In the genomic region with DNA sequence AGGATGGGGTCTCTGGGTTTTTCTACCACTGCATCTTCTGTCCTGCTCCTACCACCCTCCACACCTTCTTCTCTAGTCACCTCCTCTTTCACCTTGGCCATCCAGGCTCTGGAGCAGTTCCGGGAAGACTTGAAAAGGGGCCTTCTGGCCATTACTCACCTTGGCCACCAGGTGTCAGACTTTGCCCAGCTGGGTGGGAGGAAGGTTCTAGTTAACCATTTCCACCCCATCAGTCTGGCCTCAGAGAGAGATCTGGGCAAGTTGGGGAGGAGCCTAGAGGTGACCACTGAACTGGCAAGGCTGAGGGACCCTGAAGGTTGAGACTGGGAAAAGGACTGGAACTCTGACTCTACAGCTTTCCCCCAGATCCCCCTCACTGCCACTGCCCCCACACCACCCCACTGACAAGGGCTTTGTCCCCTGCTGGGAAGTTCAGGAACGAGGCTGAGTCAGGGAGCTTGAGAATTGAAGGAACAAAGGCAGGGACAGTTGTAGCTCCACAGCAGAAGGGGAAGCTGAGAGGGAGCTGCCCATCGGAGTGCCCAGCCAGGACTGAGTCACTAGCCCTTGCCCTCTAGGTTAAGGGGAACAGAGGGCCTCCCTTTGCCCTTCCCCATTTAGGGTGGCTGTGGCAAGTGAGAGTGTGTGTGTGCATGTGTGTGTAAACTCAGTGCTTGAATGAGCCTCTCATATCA, we compare ENCODE assay signal across 1 cellular context.
A peak's percentile ranks its signal among the peaks of the same experiment; 100 is the strongest.
TF ChIP-seq lines count a peak whose summit lies in the region.

No MANE protein-coding gene starts in this region.

TF ChIP-seq in GM12878, 131 proteins besides CTCF, POLR2A, EP300 and RAD21 (continued from another document and continues in another):
- TF ChIP-seq, protein P1, sequence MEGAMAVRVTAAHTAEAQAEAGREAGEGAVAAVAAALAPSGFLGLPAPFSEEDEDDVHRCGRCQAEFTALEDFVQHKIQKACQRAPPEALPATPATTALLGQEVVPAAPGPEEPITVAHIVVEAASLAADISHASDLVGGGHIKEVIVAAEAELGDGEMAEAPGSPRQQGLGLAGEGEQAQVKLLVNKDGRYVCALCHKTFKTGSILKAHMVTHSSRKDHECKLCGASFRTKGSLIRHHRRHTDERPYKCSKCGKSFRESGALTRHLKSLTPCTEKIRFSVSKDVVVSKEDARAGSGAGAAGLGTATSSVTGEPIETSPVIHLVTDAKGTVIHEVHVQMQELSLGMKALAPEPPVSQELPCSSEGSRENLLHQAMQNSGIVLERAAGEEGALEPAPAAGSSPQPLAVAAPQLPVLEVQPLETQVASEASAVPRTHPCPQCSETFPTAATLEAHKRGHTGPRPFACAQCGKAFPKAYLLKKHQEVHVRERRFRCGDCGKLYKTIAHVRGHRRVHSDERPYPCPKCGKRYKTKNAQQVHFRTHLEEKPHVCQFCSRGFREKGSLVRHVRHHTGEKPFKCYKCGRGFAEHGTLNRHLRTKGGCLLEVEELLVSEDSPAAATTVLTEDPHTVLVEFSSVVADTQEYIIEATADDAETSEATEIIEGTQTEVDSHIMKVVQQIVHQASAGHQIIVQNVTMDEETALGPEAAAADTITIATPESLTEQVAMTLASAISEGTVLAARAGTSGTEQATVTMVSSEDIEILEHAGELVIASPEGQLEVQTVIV (IDR thresholded peaks at IDR 0.05; ENCODE audit: borderline replicate concordance, partially characterized antibody), result no peak
- TF ChIP-seq NRF1 (conservative IDR thresholded peaks at IDR 0.05; ENCODE audit: low read depth, low read length) (no peak; the same call in 1 of the 2 replicates), IKZF2 (IDR thresholded peaks at IDR 0.05) (peak; percentile 58 to 75; a peak in 3 of 4 replicates), EED (IDR thresholded peaks at IDR 0.05; ENCODE audit: low read depth) (0 out of 2 replicates have a peak, but pooled peaks have one; percentile 15), NFYA (IDR thresholded peaks at IDR 0.05; ENCODE audit: borderline replicate concordance, low read depth, low read length) (no peak), ASH2L (IDR thresholded peaks at IDR 0.05; ENCODE audit: borderline replicate concordance, low read depth) (no peak), RUNX3 (IDR thresholded peaks at IDR 0.05; ENCODE audit: low read length) (no peak), BACH1 (IDR thresholded peaks at IDR 0.05; ENCODE audit: borderline replicate concordance) (no peak), NR2F1 (conservative IDR thresholded peaks at IDR 0.05) (no peak), TARDBP (IDR thresholded peaks at IDR 0.05; ENCODE audit: borderline replicate concordance) (no peak), ZNF207 (IDR thresholded peaks at IDR 0.05; ENCODE audit: borderline replicate concordance) (0 out of 2 replicates have a peak, but pooled peaks have one; percentile 44), RFX5 (IDR thresholded peaks at IDR 0.05; ENCODE audit: low read depth, low read length) (no peak), CHD4 (IDR thresholded peaks at IDR 0.05) (no peak), SP1 (IDR thresholded peaks at IDR 0.05; ENCODE audit: low read depth, low read length) (peak; percentile 19), STAT3 (IDR thresholded peaks at IDR 0.05; ENCODE audit: low read depth, low read length) (no peak), SRF (IDR thresholded peaks at IDR 0.05; ENCODE audit: low read depth in 2 of 2, low read length in 2 of 2) (no peak), HCFC1 (IDR thresholded peaks at IDR 0.05; ENCODE audit: low read length) (no peak), HDAC6 (IDR thresholded peaks at IDR 0.05; ENCODE audit: unreplicated experiment) (no peak), BHLHE40 (IDR thresholded peaks at IDR 0.05; ENCODE audit: borderline replicate concordance in 1 of 2, low read depth in 2 of 2, low read length in 1 of 2) (peak in 1 of 2 experiments; percentile 49; a peak in 1 of 4 replicates), ZZZ3 (IDR thresholded peaks at IDR 0.05; ENCODE audit: control insufficient read depth, insufficient read length, low read depth) (no peak), STAT1 (conservative IDR thresholded peaks at IDR 0.05) (no peak), TCF3 (IDR thresholded peaks at IDR 0.05; ENCODE audit: borderline replicate concordance, insufficient read depth, low read depth, low read length) (peak; percentile 78; the same call in 1 of the 2 replicates), HDAC2 (IDR thresholded peaks at IDR 0.05) (no peak), ATF7 (IDR thresholded peaks at IDR 0.05; ENCODE audit: low read depth) (no peak), CREM (IDR thresholded peaks at IDR 0.05; ENCODE audit: low read depth) (no peak; the same call in 1 of the 2 replicates), JUND (IDR thresholded peaks at IDR 0.05; ENCODE audit: low read depth, low read length) (no peak), ZNF274 (IDR thresholded peaks at IDR 0.05; ENCODE audit: insufficient read depth, insufficient read length) (no peak), POLR2AphosphoS5 (IDR thresholded peaks at IDR 0.05; ENCODE audit: low read length) (no peak), MEF2B (IDR thresholded peaks at IDR 0.05; ENCODE audit: partially characterized antibody, poor library complexity, severe bottlenecking) (no peak), ZNF384 (IDR thresholded peaks at IDR 0.05; ENCODE audit: borderline replicate concordance, low read depth, low read length) (0 out of 2 replicates have a peak, but pooled peaks have one; percentile 41), YY1 (IDR thresholded peaks at IDR 0.05; ENCODE audit: low read depth, low read length) (peak; percentile 85), ESRRA (IDR thresholded peaks at IDR 0.05; ENCODE audit: low read length) (no peak), MYC (IDR thresholded peaks at IDR 0.05; ENCODE audit: insufficient read depth, insufficient read length, insufficient replicate concordance, low read length, severe bottlenecking) (no peak), TBL1XR1 (IDR thresholded peaks at IDR 0.05; ENCODE audit: low read depth, low read length) (0 out of 2 replicates have a peak, but pooled peaks have one; percentile 40), LARP7 (IDR thresholded peaks at IDR 0.05) (no peak), SUPT20H (IDR thresholded peaks at IDR 0.05; ENCODE audit: borderline replicate concordance, control insufficient read depth, low read depth, low read length) (no peak), NR2C2 (IDR thresholded peaks at IDR 0.05; ENCODE audit: borderline replicate concordance, control insufficient read depth, insufficient read length, low read depth) (no peak)
- TF ChIP-seq, protein P2, sequence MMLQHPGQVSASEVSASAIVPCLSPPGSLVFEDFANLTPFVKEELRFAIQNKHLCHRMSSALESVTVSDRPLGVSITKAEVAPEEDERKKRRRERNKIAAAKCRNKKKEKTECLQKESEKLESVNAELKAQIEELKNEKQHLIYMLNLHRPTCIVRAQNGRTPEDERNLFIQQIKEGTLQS (IDR thresholded peaks at IDR 0.05; ENCODE audit: borderline replicate concordance, extremely low read depth, low read depth, low read length), result no peak
- TF ChIP-seq, protein P3, sequence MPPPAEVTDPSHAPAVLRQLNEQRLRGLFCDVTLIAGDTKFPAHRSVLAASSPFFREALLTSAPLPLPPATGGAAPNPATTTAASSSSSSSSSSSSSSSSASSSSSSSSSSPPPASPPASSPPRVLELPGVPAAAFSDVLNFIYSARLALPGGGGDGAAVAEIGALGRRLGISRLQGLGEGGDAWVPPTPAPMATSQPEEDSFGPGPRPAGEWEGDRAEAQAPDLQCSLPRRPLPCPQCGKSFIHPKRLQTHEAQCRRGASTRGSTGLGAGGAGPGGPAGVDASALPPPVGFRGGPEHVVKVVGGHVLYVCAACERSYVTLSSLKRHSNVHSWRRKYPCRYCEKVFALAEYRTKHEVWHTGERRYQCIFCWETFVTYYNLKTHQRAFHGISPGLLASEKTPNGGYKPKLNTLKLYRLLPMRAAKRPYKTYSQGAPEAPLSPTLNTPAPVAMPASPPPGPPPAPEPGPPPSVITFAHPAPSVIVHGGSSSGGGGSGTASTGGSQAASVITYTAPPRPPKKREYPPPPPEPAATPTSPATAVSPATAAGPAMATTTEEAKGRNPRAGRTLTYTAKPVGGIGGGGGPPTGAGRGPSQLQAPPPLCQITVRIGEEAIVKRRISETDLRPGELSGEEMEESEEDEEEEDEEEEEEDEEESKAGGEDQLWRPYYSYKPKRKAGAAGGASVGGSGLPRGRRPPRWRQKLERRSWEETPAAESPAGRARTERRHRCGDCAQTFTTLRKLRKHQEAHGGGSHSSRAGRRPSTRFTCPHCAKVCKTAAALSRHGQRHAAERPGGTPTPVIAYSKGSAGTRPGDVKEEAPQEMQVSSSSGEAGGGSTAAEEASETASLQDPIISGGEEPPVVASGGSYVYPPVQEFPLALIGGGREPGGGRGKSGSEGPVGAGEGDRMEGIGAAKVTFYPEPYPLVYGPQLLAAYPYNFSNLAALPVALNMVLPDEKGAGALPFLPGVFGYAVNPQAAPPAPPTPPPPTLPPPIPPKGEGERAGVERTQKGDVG (CRISPR knock-in tag; IDR thresholded peaks at IDR 0.05), result no peak
- TF ChIP-seq, protein P4, sequence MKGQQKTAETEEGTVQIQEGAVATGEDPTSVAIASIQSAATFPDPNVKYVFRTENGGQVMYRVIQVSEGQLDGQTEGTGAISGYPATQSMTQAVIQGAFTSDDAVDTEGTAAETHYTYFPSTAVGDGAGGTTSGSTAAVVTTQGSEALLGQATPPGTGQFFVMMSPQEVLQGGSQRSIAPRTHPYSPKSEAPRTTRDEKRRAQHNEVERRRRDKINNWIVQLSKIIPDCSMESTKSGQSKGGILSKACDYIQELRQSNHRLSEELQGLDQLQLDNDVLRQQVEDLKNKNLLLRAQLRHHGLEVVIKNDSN (IDR thresholded peaks at IDR 0.05; ENCODE audit: borderline replicate concordance, extremely low read length, insufficient read depth, low read depth, low read length), result no peak
- TF ChIP-seq, protein P5, sequence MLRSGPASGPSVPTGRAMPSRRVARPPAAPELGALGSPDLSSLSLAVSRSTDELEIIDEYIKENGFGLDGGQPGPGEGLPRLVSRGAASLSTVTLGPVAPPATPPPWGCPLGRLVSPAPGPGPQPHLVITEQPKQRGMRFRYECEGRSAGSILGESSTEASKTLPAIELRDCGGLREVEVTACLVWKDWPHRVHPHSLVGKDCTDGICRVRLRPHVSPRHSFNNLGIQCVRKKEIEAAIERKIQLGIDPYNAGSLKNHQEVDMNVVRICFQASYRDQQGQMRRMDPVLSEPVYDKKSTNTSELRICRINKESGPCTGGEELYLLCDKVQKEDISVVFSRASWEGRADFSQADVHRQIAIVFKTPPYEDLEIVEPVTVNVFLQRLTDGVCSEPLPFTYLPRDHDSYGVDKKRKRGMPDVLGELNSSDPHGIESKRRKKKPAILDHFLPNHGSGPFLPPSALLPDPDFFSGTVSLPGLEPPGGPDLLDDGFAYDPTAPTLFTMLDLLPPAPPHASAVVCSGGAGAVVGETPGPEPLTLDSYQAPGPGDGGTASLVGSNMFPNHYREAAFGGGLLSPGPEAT (IDR thresholded peaks at IDR 0.05; ENCODE audit: low read depth), result peak; percentile 59; the same call in 1 of the 2 replicates
- TF ChIP-seq, protein P6, sequence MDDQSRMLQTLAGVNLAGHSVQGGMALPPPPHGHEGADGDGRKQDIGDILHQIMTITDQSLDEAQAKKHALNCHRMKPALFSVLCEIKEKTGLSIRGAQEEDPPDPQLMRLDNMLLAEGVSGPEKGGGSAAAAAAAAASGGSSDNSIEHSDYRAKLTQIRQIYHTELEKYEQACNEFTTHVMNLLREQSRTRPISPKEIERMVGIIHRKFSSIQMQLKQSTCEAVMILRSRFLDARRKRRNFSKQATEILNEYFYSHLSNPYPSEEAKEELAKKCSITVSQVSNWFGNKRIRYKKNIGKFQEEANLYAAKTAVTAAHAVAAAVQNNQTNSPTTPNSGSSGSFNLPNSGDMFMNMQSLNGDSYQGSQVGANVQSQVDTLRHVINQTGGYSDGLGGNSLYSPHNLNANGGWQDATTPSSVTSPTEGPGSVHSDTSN (IDR thresholded peaks at IDR 0.05; ENCODE audit: insufficient replicate concordance, low read depth, low read length), result no peak
- TF ChIP-seq, protein P7, sequence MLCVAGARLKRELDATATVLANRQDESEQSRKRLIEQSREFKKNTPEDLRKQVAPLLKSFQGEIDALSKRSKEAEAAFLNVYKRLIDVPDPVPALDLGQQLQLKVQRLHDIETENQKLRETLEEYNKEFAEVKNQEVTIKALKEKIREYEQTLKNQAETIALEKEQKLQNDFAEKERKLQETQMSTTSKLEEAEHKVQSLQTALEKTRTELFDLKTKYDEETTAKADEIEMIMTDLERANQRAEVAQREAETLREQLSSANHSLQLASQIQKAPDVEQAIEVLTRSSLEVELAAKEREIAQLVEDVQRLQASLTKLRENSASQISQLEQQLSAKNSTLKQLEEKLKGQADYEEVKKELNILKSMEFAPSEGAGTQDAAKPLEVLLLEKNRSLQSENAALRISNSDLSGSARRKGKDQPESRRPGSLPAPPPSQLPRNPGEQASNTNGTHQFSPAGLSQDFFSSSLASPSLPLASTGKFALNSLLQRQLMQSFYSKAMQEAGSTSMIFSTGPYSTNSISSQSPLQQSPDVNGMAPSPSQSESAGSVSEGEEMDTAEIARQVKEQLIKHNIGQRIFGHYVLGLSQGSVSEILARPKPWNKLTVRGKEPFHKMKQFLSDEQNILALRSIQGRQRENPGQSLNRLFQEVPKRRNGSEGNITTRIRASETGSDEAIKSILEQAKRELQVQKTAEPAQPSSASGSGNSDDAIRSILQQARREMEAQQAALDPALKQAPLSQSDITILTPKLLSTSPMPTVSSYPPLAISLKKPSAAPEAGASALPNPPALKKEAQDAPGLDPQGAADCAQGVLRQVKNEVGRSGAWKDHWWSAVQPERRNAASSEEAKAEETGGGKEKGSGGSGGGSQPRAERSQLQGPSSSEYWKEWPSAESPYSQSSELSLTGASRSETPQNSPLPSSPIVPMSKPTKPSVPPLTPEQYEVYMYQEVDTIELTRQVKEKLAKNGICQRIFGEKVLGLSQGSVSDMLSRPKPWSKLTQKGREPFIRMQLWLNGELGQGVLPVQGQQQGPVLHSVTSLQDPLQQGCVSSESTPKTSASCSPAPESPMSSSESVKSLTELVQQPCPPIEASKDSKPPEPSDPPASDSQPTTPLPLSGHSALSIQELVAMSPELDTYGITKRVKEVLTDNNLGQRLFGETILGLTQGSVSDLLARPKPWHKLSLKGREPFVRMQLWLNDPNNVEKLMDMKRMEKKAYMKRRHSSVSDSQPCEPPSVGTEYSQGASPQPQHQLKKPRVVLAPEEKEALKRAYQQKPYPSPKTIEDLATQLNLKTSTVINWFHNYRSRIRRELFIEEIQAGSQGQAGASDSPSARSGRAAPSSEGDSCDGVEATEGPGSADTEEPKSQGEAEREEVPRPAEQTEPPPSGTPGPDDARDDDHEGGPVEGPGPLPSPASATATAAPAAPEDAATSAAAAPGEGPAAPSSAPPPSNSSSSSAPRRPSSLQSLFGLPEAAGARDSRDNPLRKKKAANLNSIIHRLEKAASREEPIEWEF (IDR thresholded peaks at IDR 0.05; ENCODE audit: insufficient replicate concordance, low read depth, low read length), result no peak
- TF ChIP-seq, protein P8, sequence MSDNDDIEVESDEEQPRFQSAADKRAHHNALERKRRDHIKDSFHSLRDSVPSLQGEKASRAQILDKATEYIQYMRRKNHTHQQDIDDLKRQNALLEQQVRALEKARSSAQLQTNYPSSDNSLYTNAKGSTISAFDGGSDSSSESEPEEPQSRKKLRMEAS (IDR thresholded peaks at IDR 0.05; ENCODE audit: low read depth, low read length), result no peak
- TF ChIP-seq, protein P9, sequence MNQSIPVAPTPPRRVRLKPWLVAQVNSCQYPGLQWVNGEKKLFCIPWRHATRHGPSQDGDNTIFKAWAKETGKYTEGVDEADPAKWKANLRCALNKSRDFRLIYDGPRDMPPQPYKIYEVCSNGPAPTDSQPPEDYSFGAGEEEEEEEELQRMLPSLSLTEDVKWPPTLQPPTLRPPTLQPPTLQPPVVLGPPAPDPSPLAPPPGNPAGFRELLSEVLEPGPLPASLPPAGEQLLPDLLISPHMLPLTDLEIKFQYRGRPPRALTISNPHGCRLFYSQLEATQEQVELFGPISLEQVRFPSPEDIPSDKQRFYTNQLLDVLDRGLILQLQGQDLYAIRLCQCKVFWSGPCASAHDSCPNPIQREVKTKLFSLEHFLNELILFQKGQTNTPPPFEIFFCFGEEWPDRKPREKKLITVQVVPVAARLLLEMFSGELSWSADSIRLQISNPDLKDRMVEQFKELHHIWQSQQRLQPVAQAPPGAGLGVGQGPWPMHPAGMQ (IDR thresholded peaks at IDR 0.05; ENCODE audit: borderline replicate concordance), result no peak
